In the genomic region with DNA sequence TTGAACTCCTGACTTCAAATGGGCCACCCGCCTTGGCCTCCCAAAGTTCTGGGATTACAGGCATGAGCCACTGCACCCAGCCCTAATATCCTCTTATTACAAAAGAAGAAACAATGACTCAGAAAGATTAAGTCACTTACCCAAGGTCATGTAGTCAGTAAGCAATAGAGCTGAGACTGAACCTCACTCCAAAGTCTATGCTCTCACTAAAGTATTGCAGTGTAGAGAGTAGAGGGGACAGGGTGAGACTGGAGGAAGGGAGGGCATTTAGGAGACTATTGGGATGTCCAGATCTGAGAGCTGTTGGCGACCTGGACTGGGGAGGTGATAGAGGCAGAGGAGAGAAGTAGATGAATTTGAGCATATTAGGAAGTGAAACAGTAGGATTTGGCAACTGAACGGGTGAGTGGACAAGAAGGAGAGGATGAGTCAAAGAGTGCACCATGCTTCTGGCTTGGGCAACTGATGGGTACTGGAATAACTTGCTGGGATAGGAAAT, we compare ENCODE assay signal across 11 cellular contexts. TPM values are rescaled to one million over a fixed set of nuclear protein-coding genes. Genes with fewer than 3 reads are reported as not detected.
DNase-seq lines count a peak whose midpoint lies in the region; ATAC-seq and TF ChIP-seq lines count a peak whose summit lies in the region.
"Had no signal": no experiment of that assay in that cellular context is flagged by ENCODE, and none has a peak within 500 bp of the region (broad histone marks: within the 10 kb centered on the region; RNA-seq: fewer than 3 reads in every experiment).

No MANE protein-coding gene starts in this region.

- peak; percentile 55 for ATAC-seq in lung (ENCODE audit: insufficient read depth, low FRiP score)

- no peak for DNase-seq in CD4-positive, alpha-beta memory T cell
- DNase-seq in M059J (ENCODE audit: low read depth) = peak; percentile 59
- peak; percentile 40 for DNase-seq in adipocyte (ENCODE audit: low read depth)
- no peak for DNase-seq in lung (ENCODE audit: low spot score)
- DNase-seq in NCI-H1436 treated with DMSO at 0.1 percent for 48 hours (lab: John Stamatoyannopoulos, UW) = no peak
- DNase-seq in NCI-H2029 treated with DMSO at 0.1 percent for 48 hours (lab: John Stamatoyannopoulos, UW) = no peak
- no peak for DNase-seq in AG20443 (ENCODE audit: low spot score)
- no peak for DNase-seq in COLO668 (lab: John Stamatoyannopoulos, UW; ENCODE audit: unreplicated experiment)
- DNase-seq: effector CD8-positive, alpha-beta T cell; NCI-H1105 had no signal

- CTCF ChIA-PET in CD4-positive, alpha-beta memory T cell (lab: Charles Lee; ENCODE audit: partially characterized antibody) = interaction anchor here (1.4 kb wide), 1 partner anchor 95 kb away, joined by 3 read pairs; no protein-coding TSS in a partner anchor

- H3K4me3 ChIP-seq in CD4-positive, alpha-beta memory T cell (ENCODE audit: low read length in 2 of 2) = no peak overlapping the region
- no peak overlapping the region for H3K4me3 ChIP-seq in adipocyte (ENCODE audit: low read length)
- no peak overlapping the region for H3K4me3 ChIP-seq in lung

- H3K9me3 Mint-ChIP-seq in CD4-positive, alpha-beta memory T cell = no peaks in the 10 kb centered on the region

- no peaks in the 10 kb centered on the region for H3K36me3 ChIP-seq in CD4-positive, alpha-beta memory T cell (ENCODE audit: insufficient read depth, low read length)
- no peaks in the 10 kb centered on the region for H3K36me3 ChIP-seq in adipocyte (ENCODE audit: control insufficient read depth, insufficient read depth, low read length, severe bottlenecking)
- H3K36me3 ChIP-seq in lung (ENCODE audit: control insufficient read depth in 2 of 2, insufficient read depth in 2 of 2, low read length in 2 of 2) = peaks cover 0 to 3% of the 10 kb centered on the region in 2 donors

- peaks cover 0 to 15% of the 10 kb centered on the region in 2 donors for H3K36me3 Mint-ChIP-seq in CD4-positive, alpha-beta memory T cell

- H3K27me3 Mint-ChIP-seq in CD4-positive, alpha-beta memory T cell = no peaks in the 10 kb centered on the region

- H3K9me3 ChIP-seq in CD4-positive, alpha-beta memory T cell (ENCODE audit: control insufficient read depth in 1 of 2, low read length in 2 of 2) = no peaks in the 10 kb centered on the region
- H3K9me3 ChIP-seq in adipocyte (ENCODE audit: control insufficient read depth, low read length) = peaks cover 11% of the 10 kb centered on the region
- no peaks in the 10 kb centered on the region for H3K9me3 ChIP-seq in lung (ENCODE audit: control insufficient read depth in 2 of 2, insufficient read depth in 1 of 2, low read length in 1 of 2)

- H3K4me3 Mint-ChIP-seq in CD4-positive, alpha-beta memory T cell = peak overlapping the region in 1 of 8 donors; percentile 52

- H3K27ac Mint-ChIP-seq in CD4-positive, alpha-beta memory T cell = peak overlapping the region in 4 of 7 donors; percentile 0 to 82 (median 28)

- H3K27me3 ChIP-seq in CD4-positive, alpha-beta memory T cell (ENCODE audit: insufficient read depth, low read length) = no peaks in the 10 kb centered on the region
- H3K27me3 ChIP-seq in adipocyte (replicated peaks; ENCODE audit: control insufficient read depth, insufficient read depth, low read length) (no peaks in the 10 kb centered on the region), lung (ENCODE audit: control insufficient read depth, insufficient read depth) (no peaks in the 10 kb centered on the region)

- POLR2A ChIA-PET in CD4-positive, alpha-beta memory T cell (lab: Charles Lee; ENCODE audit: partially characterized antibody) = interaction anchor here (1.1 kb wide), 1 partner anchor 80 kb away, joined by 3 read pairs; no protein-coding TSS in a partner anchor

- intact Hi-C loops in CD4-positive, alpha-beta memory T cell (cut with micrococcal nuclease) = no loop called here

- no peak overlapping the region for H3K27ac ChIP-seq in CD4-positive, alpha-beta memory T cell (ENCODE audit: low read depth, low read length)
- H3K27ac ChIP-seq in lung (ENCODE audit: low read depth in 1 of 2, low read length in 1 of 2) = peak overlapping the region in 1 of 2 donors; percentile 87
- H3K27ac ChIP-seq: VCaP had no signal

- H3K4me1 ChIP-seq in CD4-positive, alpha-beta memory T cell (ENCODE audit: insufficient read depth, low read length) = peaks cover 10% of the 10 kb centered on the region
- peaks cover 13% of the 10 kb centered on the region for H3K4me1 ChIP-seq in adipocyte (ENCODE audit: control insufficient read depth, insufficient read depth, low read length)
- H3K4me1 ChIP-seq in lung (ENCODE audit: control insufficient read depth in 2 of 2, insufficient read depth in 2 of 2, low read length in 2 of 2) = peaks cover 0 to 4% of the 10 kb centered on the region in 2 donors

- TF ChIP-seq CTCF in lung (IDR thresholded peaks at IDR 0.05; ENCODE audit: control extremely low read depth, extremely low read depth) = no peak

- H3K9ac ChIP-seq in adipocyte (ENCODE audit: low read length) = no peak overlapping the region

- H3K4me1 Mint-ChIP-seq in CD4-positive, alpha-beta memory T cell = peaks cover 15 to 25% (median 20%) of the 10 kb centered on the region in 4 donors

- 62 to 73% methylated on average over 3 of the region's 3 CpGs for WGBS in lung, 2 donors

RNA-seq across cellular contexts. Expression of a gene that starts 11.8 kb away (rescaled TPM):
- 1 to 10 TPM; 7.0 to 7.3 TPM for total RNA-seq in CD4-positive, alpha-beta memory T cell
- 1 to 10 TPM; 3.8 to 8.6 TPM for polyA plus RNA-seq in CD4-positive, alpha-beta memory T cell
- total RNA-seq in M059J (2014; rRNA removed; shearing (Covaris generic)) = 2.8 and 6.1 TPM in 2 replicates
- total RNA-seq in lung = 10 to 100 TPM in 1 of 2 donors, 1 to 10 TPM in 1; 5.3 to 17.1 TPM
- 10 to 100 TPM in 1 of 2 donors, 1 to 10 TPM in 1; 5.3 to 11.4 TPM for polyA plus RNA-seq in lung

Comparison
In these comparisons a context has a peak if more than half of its experiments do, and no peak if none do; other contexts are left out.
1. DNase-seq: peak in M059J (single experiment) and adipocyte (single experiment); none in CD4-positive, alpha-beta memory T cell (0 of 5), lung (single experiment), NCI-H1436 treated with DMSO at 0.1 percent for 48 hours (single experiment), NCI-H2029 treated with DMSO at 0.1 percent for 48 hours (single experiment), AG20443 (single experiment) and COLO668 (single experiment).